ENCODE assay signal across 18 cellular contexts in the genomic region with DNA sequence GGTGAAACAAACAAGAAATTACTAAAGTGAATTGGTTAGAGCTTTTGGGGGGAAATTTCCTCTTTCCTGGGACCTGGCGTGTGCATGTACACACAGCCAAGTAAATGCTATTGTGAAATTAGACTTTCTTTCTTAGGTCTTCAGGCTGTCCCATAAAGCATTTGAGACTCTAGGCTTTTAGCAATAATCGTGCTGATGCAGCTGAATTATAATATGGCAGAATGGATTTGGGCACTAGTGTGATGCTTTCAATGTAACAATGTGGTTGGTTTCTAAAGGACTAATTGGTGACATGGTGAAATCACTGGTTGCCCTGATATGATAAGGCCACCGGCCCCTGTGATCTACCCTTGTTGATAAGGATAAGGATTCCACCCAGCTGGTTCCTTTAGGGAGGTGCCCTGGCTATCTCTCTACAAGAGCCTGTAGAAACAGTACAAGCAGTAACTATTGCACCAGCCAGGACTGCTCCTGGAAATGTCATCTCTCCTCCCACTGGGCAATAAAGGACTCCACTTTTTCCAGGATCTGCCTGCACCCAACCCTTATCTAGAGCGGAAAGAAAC.
DNase-seq lines count a peak whose midpoint lies in the region; ATAC-seq, FAIRE-seq and TF ChIP-seq lines count a peak whose summit lies in the region.
"Had no signal": no experiment of that assay in that cellular context is flagged by ENCODE, and none has a peak within 500 bp of the region (broad histone marks: within the 10 kb centered on the region; RNA-seq: fewer than 3 reads in every experiment).

No MANE protein-coding gene starts in this region.

- TF ChIP-seq POLR2A in K562 (conservative IDR thresholded peaks at IDR 0.05), result no peak

- no peak for TF ChIP-seq RAD21 in K562 (CRISPR knock-in tag; conservative IDR thresholded peaks at IDR 0.05 in 1 of 2, IDR thresholded peaks at IDR 0.05 in 1 of 2)

- H3K9me1 ChIP-seq in K562 (ENCODE audit: control insufficient read depth, insufficient read depth, low read length), result no peaks in the 10 kb centered on the region

- no peaks in the 10 kb centered on the region for H3K36me3 Mint-ChIP-seq in Caco-2 (ENCODE audit: insufficient read depth, unreplicated experiment)

- 10% methylated on average over 4 of the region's 4 CpGs for WGBS in K562 (ENCODE audit: insufficient coverage, low coverage, missing lambda C conversion rate)

- no peaks in the 10 kb centered on the region for H3K79me2 ChIP-seq in K562 (ENCODE audit: control insufficient read depth, insufficient read depth, low read length)

- ATAC-seq in K562 (peak; percentile 46; the same call in 1 of the 3 replicates), mucosa of descending colon (peak; percentile 39), HG03095 (IDR thresholded peaks at IDR 0.05; ENCODE audit: unreplicated experiment) (no peak), GM18873 (IDR thresholded peaks at IDR 0.05; ENCODE audit: low FRiP score, unreplicated experiment) (no peak), HG03159 (IDR thresholded peaks at IDR 0.05; ENCODE audit: unreplicated experiment) (no peak)
- ATAC-seq: GM12878 had no signal

- peak; percentile 60 to 65 for DNase-seq in Caco-2
- no peak for DNase-seq in K562 (ENCODE audit: extremely low read depth in 1 of 4, low spot score in 3 of 4)
- DNase-seq in mucosa of descending colon, result no peak
- no peak for DNase-seq in activated CD4-positive, alpha-beta T cell treated with anti-CD3 and anti-CD28 coated beads for 48 hours
- DNase-seq: AML-193; Calu3; CD4-positive, alpha-beta T cell; DMS79 treated with DMSO at 0.1 percent for 48 hours; GM23248 had no signal

- no peaks in the 10 kb centered on the region for H3K36me3 ChIP-seq in Caco-2 (ENCODE audit: control insufficient read depth, insufficient read depth, low read length)
- H3K36me3 ChIP-seq in K562 (ENCODE audit: control insufficient read depth, insufficient read depth, low read length), result no peaks in the 10 kb centered on the region
- H3K36me3 ChIP-seq in mucosa of descending colon (ENCODE audit: low read depth), result no peaks in the 10 kb centered on the region
- H3K36me3 ChIP-seq: HAP-1 had no signal

- no peak overlapping the region for H2AFZ ChIP-seq in K562 (ENCODE audit: low read depth, low read length)
- H2AFZ ChIP-seq: GM23248 had no signal

- CTCF ChIA-PET in Caco-2 (lab: Charles Lee), result no interaction called here
- CTCF ChIA-PET in K562 (lab: Yijun Ruan, JAX; ENCODE audit: low intra/inter-chr PET ratio), result no interaction called here

- no peak overlapping the region for H3K9ac ChIP-seq in K562 (ENCODE audit: insufficient read depth in 1 of 2, low read depth in 2 of 2, low read length in 2 of 2)
- H3K9ac ChIP-seq: GM23248 had no signal

- intact Hi-C loops in Caco-2 (cut with micrococcal nuclease; ENCODE audit: unreplicated experiment), result loop anchor here (10.0 kb wide), 1 partner anchor 216 kb away; no protein-coding TSS in a partner anchor
- intact Hi-C loops in K562 (cut with micrococcal nuclease), result no loop called here
- intact Hi-C loops in mucosa of descending colon (cut with DNase I, micrococcal nuclease), result no loop called here

- no peaks in the 10 kb centered on the region for H3K27me3 ChIP-seq in Caco-2 (replicated peaks; ENCODE audit: control insufficient read depth, insufficient read depth, low read length)
- no peaks in the 10 kb centered on the region for H3K27me3 ChIP-seq in K562 (ENCODE audit: control insufficient read depth in 2 of 2, insufficient read depth in 2 of 2, low read length in 2 of 2)

- H3K4me1 Mint-ChIP-seq in Caco-2 (ENCODE audit: low read depth, unreplicated experiment), result peaks cover 17% of the 10 kb centered on the region

- no peak for TF ChIP-seq EP300 in K562 (IDR thresholded peaks at IDR 0.05; ENCODE audit: low read length)

- no peak overlapping the region for H3K27ac ChIP-seq in K562 (ENCODE audit: extremely low read depth, low read depth, low read length)
- H3K27ac ChIP-seq: C4-2B, GM23248, HL-60 had no signal

- H3K4me2 ChIP-seq in K562 (ENCODE audit: insufficient read depth, low read length), result no peak overlapping the region

- no peaks in the 10 kb centered on the region for H3K27me3 Mint-ChIP-seq in Caco-2 (ENCODE audit: insufficient read depth, unreplicated experiment)

- H3K4me3 ChIP-seq in Caco-2 (ENCODE audit: low read depth, low read length) (no peak overlapping the region), K562 (no peak overlapping the region), mucosa of descending colon (no peak overlapping the region)
- H3K4me3 ChIP-seq: GM12878, GM23248, HAP-1 had no signal

- H3K4me3 Mint-ChIP-seq in Caco-2 (ENCODE audit: unreplicated experiment), result no peak overlapping the region
- H3K4me3 Mint-ChIP-seq: CD4-positive, alpha-beta T cell had no signal

- TF ChIP-seq CTCF in Caco-2 (IDR thresholded peaks at IDR 0.05; ENCODE audit: insufficient read depth in 1 of 2, low read depth in 1 of 2, low read length in 1 of 2, severe bottlenecking in 1 of 2, unreplicated experiment in 1 of 2) (no peak), K562 (IDR thresholded peaks at IDR 0.05 in 2 of 3, conservative IDR thresholded peaks at IDR 0.05 in 1 of 3; ENCODE audit: insufficient read depth in 2 of 3, low read depth in 1 of 3, low read length in 3 of 3) (no peak), mucosa of descending colon (IDR thresholded peaks at IDR 0.05) (no peak)

- FAIRE-seq in K562 (lab: Jason Lieb, UNC), result no peak
- FAIRE-seq: A204.1, GM12878, GM19239 had no signal

- peaks cover 21% of the 10 kb centered on the region for H3K9me3 Mint-ChIP-seq in Caco-2 (ENCODE audit: unreplicated experiment)
- H3K9me3 Mint-ChIP-seq: CD4-positive, alpha-beta T cell had no signal

- no TSS peak for BruUV-seq in Caco-2 (replicated peaks; lab: Mats Ljungman, UMichigan)
- no TSS peak for BruUV-seq in K562 (replicated peaks; lab: Mats Ljungman, UMichigan)

- in situ Hi-C loops in K562 (cut with MboI), result no loop called here

- no peaks in the 10 kb centered on the region for H4K20me1 ChIP-seq in K562 (replicated peaks; ENCODE audit: control insufficient read depth, insufficient read depth, low read length)

- POLR2A ChIA-PET in Caco-2 (lab: Charles Lee), result no interaction called here
- POLR2A ChIA-PET in K562 (lab: Yijun Ruan, JAX), result interaction anchor here (1.1 kb wide), 1 partner anchor 8 kb away, joined by 3 read pairs; no protein-coding TSS in a partner anchor

- H3K9me3 ChIP-seq in Caco-2, result no peaks in the 10 kb centered on the region
- H3K9me3 ChIP-seq in K562 (replicated peaks; ENCODE audit: control insufficient read depth, insufficient read depth, low read depth, low read length), result no peaks in the 10 kb centered on the region
- no peaks in the 10 kb centered on the region for H3K9me3 ChIP-seq in mucosa of descending colon
- H3K9me3 ChIP-seq: HAP-1 had no signal

- H3K27ac Mint-ChIP-seq in Caco-2 (ENCODE audit: unreplicated experiment), result peak overlapping the region; percentile 27
- H3K27ac Mint-ChIP-seq: CD4-positive, alpha-beta T cell had no signal

- H3K4me1 ChIP-seq in Caco-2 (peaks cover 17% of the 10 kb centered on the region; the same call in 1 of the 2 replicates), K562 (replicated peaks in 1 of 2; ENCODE audit: control insufficient read depth in 2 of 2, insufficient read depth in 2 of 2, low read length in 2 of 2) (peaks cover 0 to 9% of the 10 kb centered on the region in 2 experiments; a peak in 1 of 5 replicates), mucosa of descending colon (ENCODE audit: low read depth) (no peaks in the 10 kb centered on the region)
- H3K4me1 ChIP-seq: HAP-1 had no signal

TF ChIP-seq in K562, 482 proteins besides CTCF, POLR2A, EP300 and RAD21 (continues in another document):
- TF ChIP-seq U2AF2 (optimal IDR thresholded peaks at IDR 0.05; ENCODE audit: low read depth, low read length), result no peak
- TF ChIP-seq ZNF766 (CRISPR knock-in tag; conservative IDR thresholded peaks at IDR 0.05), result 0 out of 2 replicates have a peak, but pooled peaks have one; percentile 39
- no peak for TF ChIP-seq CEBPG (CRISPR knock-in tag; IDR thresholded peaks at IDR 0.05)
- peak in 1 of 2 experiments; percentile 38; a peak in 1 of 4 replicates for TF ChIP-seq CEBPG (tag; conservative IDR thresholded peaks at IDR 0.05 in 1 of 2, IDR thresholded peaks at IDR 0.05 in 1 of 2)
- TF ChIP-seq CBFB (CRISPR knock-in tag; IDR thresholded peaks at IDR 0.05), result no peak
- no peak for TF ChIP-seq ATF3 (IDR thresholded peaks at IDR 0.05)
- no peak for TF ChIP-seq ATF3 (CRISPR knock-in tag; conservative IDR thresholded peaks at IDR 0.05)
- TF ChIP-seq E4F1 (CRISPR knock-in tag; IDR thresholded peaks at IDR 0.05; ENCODE audit: borderline replicate concordance), result no peak
- TF ChIP-seq ZNF184 (CRISPR knock-in tag; IDR thresholded peaks at IDR 0.05), result no peak
- no peak for TF ChIP-seq HNRNPK (IDR thresholded peaks at IDR 0.05; ENCODE audit: low read depth, low read length, poor library complexity, severe bottlenecking)
- TF ChIP-seq ZKSCAN1 (IDR thresholded peaks at IDR 0.05; ENCODE audit: low read depth, low read length), result no peak
- no peak for TF ChIP-seq NBN (IDR thresholded peaks at IDR 0.05; ENCODE audit: low read depth)

Comparison
In these comparisons a context has a peak if more than half of its experiments do, and no peak if none do; other contexts are left out.
1. DNase-seq: peak in Caco-2 (2 of 2); none in K562 (0 of 4), mucosa of descending colon (0 of 3) and activated CD4-positive, alpha-beta T cell treated with anti-CD3 and anti-CD28 coated beads for 48 hours (single experiment).
2. ATAC-seq: peak in K562 (single experiment) and mucosa of descending colon (single experiment); none in HG03095 (single experiment), GM18873 (single experiment) and HG03159 (single experiment).